ENCODE assay signal across 19 cellular contexts in genomic region chr16:67364610-67365256, GRCh38. TPM values are rescaled to one million over a fixed set of nuclear protein-coding genes. Genes with fewer than 3 reads are reported as not detected.
DNase-seq lines count a peak whose midpoint lies in the region; ATAC-seq and TF ChIP-seq lines count a peak whose summit lies in the region.
"Had no signal": no experiment of that assay in that cellular context is flagged by ENCODE, and none has a peak within 500 bp of the region (broad histone marks: within the 10 kb centered on the region; RNA-seq: fewer than 3 reads in every experiment).

No MANE protein-coding gene starts in this region.

- no peaks in the 10 kb centered on the region for H3K27me3 Mint-ChIP-seq in CD14-positive monocyte (ENCODE audit: low read depth in 3 of 3)
- peaks cover 4% of the 10 kb centered on the region for H3K27me3 Mint-ChIP-seq in activated T-helper 17 cell treated with anti-CD3 and anti-CD28 coated beads, Interleukin-2, amount 50 U/mL, for 72 hours

- in situ Hi-C loops in KBM-7 (cut with MboI; ENCODE audit: low pct_unique_long_range_greater_than_20kb, low sequenced_read_pairs) = no loop called here

- peaks cover 5 to 10% of the 10 kb centered on the region in 2 donors for H3K4me1 ChIP-seq in mucosa of rectum (ENCODE audit: control insufficient read depth in 2 of 2, insufficient read depth in 2 of 2, low read length in 2 of 2)
- H3K4me1 ChIP-seq: breast epithelium, SJCRH30 had no signal

- CTCF ChIA-PET in RWPE1 (lab: Yijun Ruan, JAX) = no interaction called here

- H3K27me3 ChIP-seq in mucosa of rectum (ENCODE audit: control insufficient read depth in 2 of 2, insufficient read depth in 2 of 2, low read length in 2 of 2) = no peaks in the 10 kb centered on the region
- H3K27me3 ChIP-seq: breast epithelium had no signal

- POLR2A ChIA-PET in RWPE1 (lab: Yijun Ruan, JAX; ENCODE audit: low non-redundant PET) = no interaction called here

- H3K36me3 ChIP-seq in mucosa of rectum (ENCODE audit: control insufficient read depth in 2 of 2, insufficient read depth in 2 of 2, low read length in 2 of 2) = no peaks in the 10 kb centered on the region
- H3K36me3 ChIP-seq: breast epithelium, SJCRH30 had no signal

- H3K36me3 Mint-ChIP-seq in CD14-positive monocyte = no peaks in the 10 kb centered on the region
- no peaks in the 10 kb centered on the region for H3K36me3 Mint-ChIP-seq in activated T-helper 17 cell treated with anti-CD3 and anti-CD28 coated beads, Interleukin-2, amount 50 U/mL, for 72 hours (ENCODE audit: low read depth)
- H3K36me3 Mint-ChIP-seq: natural killer cell; stimulated activated effector memory CD8-positive, alpha-beta T cell treated with anti-CD3 and anti-CD28 coated beads, Interleukin-12 subunit alpha, Interleukin-12 subunit beta, amount 100 ng/mL, for 72 hours had no signal

- H3K9me3 ChIP-seq in mucosa of rectum (ENCODE audit: control insufficient read depth in 2 of 2, low read length in 2 of 2) = no peaks in the 10 kb centered on the region
- H3K9me3 ChIP-seq: breast epithelium had no signal

- H3K9me3 Mint-ChIP-seq in CD14-positive monocyte = no peaks in the 10 kb centered on the region
- H3K9me3 Mint-ChIP-seq in activated T-helper 17 cell treated with anti-CD3 and anti-CD28 coated beads, Interleukin-2, amount 50 U/mL, for 72 hours = no peaks in the 10 kb centered on the region
- H3K9me3 Mint-ChIP-seq: activated naive CD4-positive, alpha-beta T cell treated with anti-CD3 and anti-CD28 coated beads for 36 hours; natural killer cell; stimulated activated effector memory CD8-positive, alpha-beta T cell treated with anti-CD3 and anti-CD28 coated beads, Interleukin-12 subunit alpha, Interleukin-12 subunit beta, amount 100 ng/mL, for 72 hours had no signal

- H3K4me3 Mint-ChIP-seq in CD14-positive monocyte = peak overlapping the region; percentile 4 to 73
- peak overlapping the region; percentile 2 for H3K4me3 Mint-ChIP-seq in activated T-helper 17 cell treated with anti-CD3 and anti-CD28 coated beads, Interleukin-2, amount 50 U/mL, for 72 hours
- H3K4me3 Mint-ChIP-seq: activated naive CD4-positive, alpha-beta T cell treated with anti-CD3 and anti-CD28 coated beads for 36 hours; natural killer cell; stimulated activated effector memory CD8-positive, alpha-beta T cell treated with anti-CD3 and anti-CD28 coated beads, Interleukin-12 subunit alpha, Interleukin-12 subunit beta, amount 100 ng/mL, for 72 hours had no signal

- no peak for ATAC-seq in activated T-helper 17 cell treated with anti-CD3 and anti-CD28 coated beads, Interleukin-2, amount 50 U/mL, for 72 hours (replicated peaks)
- ATAC-seq in GM21786 (IDR thresholded peaks at IDR 0.05; ENCODE audit: unreplicated experiment) = no peak
- no peak for ATAC-seq in HG03469 (IDR thresholded peaks at IDR 0.05; ENCODE audit: unreplicated experiment)
- no peak for ATAC-seq in left cardiac atrium
- ATAC-seq: natural killer cell; stimulated activated effector memory CD8-positive, alpha-beta T cell treated with anti-CD3 and anti-CD28 coated beads, Interleukin-12 subunit alpha, Interleukin-12 subunit beta, amount 100 ng/mL, for 72 hours had no signal

- peaks cover 28% of the 10 kb centered on the region for H3K4me1 Mint-ChIP-seq in CD14-positive monocyte
- H3K4me1 Mint-ChIP-seq in activated T-helper 17 cell treated with anti-CD3 and anti-CD28 coated beads, Interleukin-2, amount 50 U/mL, for 72 hours = peaks cover 4% of the 10 kb centered on the region
- H3K4me1 Mint-ChIP-seq: stimulated activated effector memory CD8-positive, alpha-beta T cell treated with anti-CD3 and anti-CD28 coated beads, Interleukin-12 subunit alpha, Interleukin-12 subunit beta, amount 100 ng/mL, for 72 hours had no signal

- intact Hi-C loops in CD14-positive monocyte (cut with micrococcal nuclease) = no loop called here
- intact Hi-C loops in left cardiac atrium (cut with DNase I) = no loop called here

- DNase-seq in CD14-positive monocyte (ENCODE audit: low spot score) (no peak), KBM-7 (peak; percentile 32), RWPE1 (ENCODE audit: low spot score) (no peak), left cardiac atrium (no peak)
- DNase-seq: activated naive CD4-positive, alpha-beta T cell treated with anti-CD3 and anti-CD28 coated beads for 36 hours; foreskin melanocyte; GM23248; natural killer cell; NCI-H1930; right cardiac atrium; SJCRH30; stimulated activated CD4-positive, alpha-beta T cell treated with anti-CD3 and anti-CD28 coated beads, Interleukin-4, amount 100 ng/mL, for 24 hours had no signal

- H3K27ac ChIP-seq in mucosa of rectum (ENCODE audit: low read depth in 2 of 2, low read length in 2 of 2) (peak overlapping the region; percentile 18 to 19), RWPE1 (no peak overlapping the region)
- H3K27ac ChIP-seq: C4-2B, GM23248, SJCRH30 had no signal

- no peak overlapping the region for H3K4me3 ChIP-seq in mucosa of rectum (ENCODE audit: low read length in 2 of 2)
- H3K4me3 ChIP-seq: breast epithelium, GM23248, SJCRH30 had no signal

- no peak for TF ChIP-seq CTCF in CD14-positive monocyte (IDR thresholded peaks at IDR 0.05)
- no peak for TF ChIP-seq CTCF in RWPE1 (conservative IDR thresholded peaks at IDR 0.05; ENCODE audit: low read depth)

- H3K9ac ChIP-seq in mucosa of rectum (ENCODE audit: low read depth in 1 of 2, low read length in 2 of 2) = no peak overlapping the region
- H3K9ac ChIP-seq: GM23248 had no signal

- H3K27ac Mint-ChIP-seq in CD14-positive monocyte = peak overlapping the region in 6 of 7 donors; percentile 55 to 91 (median 81)
- no peak overlapping the region for H3K27ac Mint-ChIP-seq in activated T-helper 17 cell treated with anti-CD3 and anti-CD28 coated beads, Interleukin-2, amount 50 U/mL, for 72 hours
- H3K27ac Mint-ChIP-seq: activated naive CD4-positive, alpha-beta T cell treated with anti-CD3 and anti-CD28 coated beads for 36 hours; natural killer cell; stimulated activated effector memory CD8-positive, alpha-beta T cell treated with anti-CD3 and anti-CD28 coated beads, Interleukin-12 subunit alpha, Interleukin-12 subunit beta, amount 100 ng/mL, for 72 hours had no signal

RNA-seq across cellular contexts. Expression of gene TPPP3, which starts 28.6 kb away (rescaled TPM):
- polyA plus RNA-seq in CD14-positive monocyte = 100 to 1,000 TPM in 1 of 2 donors, 10 to 100 TPM in 1; 63.1 to 123 TPM
- total RNA-seq in activated T-helper 17 cell treated with anti-CD3 and anti-CD28 coated beads, Interleukin-2, amount 50 U/mL, for 72 hours = under 1 TPM in 1 of 2 donors, not detected in 1; 0.19 TPM
- total RNA-seq in left cardiac atrium = 10 to 100 TPM; 22.9 to 40.1 TPM
- total RNA-seq: activated naive CD4-positive, alpha-beta T cell treated with anti-CD3 and anti-CD28 coated beads for 36 hours; GM23248 had no signal

RNA-seq across cellular contexts. Expression of gene LRRC36, which starts 38.1 kb away (rescaled TPM):
- polyA plus RNA-seq in CD14-positive monocyte = 1 to 10 TPM; 1.8 to 3.2 TPM
- 1 to 10 TPM in 1 of 2 donors, not detected in 1; 1.6 TPM for total RNA-seq in activated T-helper 17 cell treated with anti-CD3 and anti-CD28 coated beads, Interleukin-2, amount 50 U/mL, for 72 hours
- not detected for total RNA-seq in left cardiac atrium
- total RNA-seq: GM23248, natural killer cell, SJCRH30 had no signal
- polyA plus RNA-seq: GM23248 had no signal

RNA-seq across cellular contexts. Expression of gene KCTD19, which starts 38.2 kb away (rescaled TPM):
- not detected for polyA plus RNA-seq in CD14-positive monocyte
- 1 to 10 TPM in 1 of 2 donors, under 1 TPM in 1; 0.50 to 4.4 TPM for total RNA-seq in activated T-helper 17 cell treated with anti-CD3 and anti-CD28 coated beads, Interleukin-2, amount 50 U/mL, for 72 hours
- total RNA-seq in left cardiac atrium = under 1 TPM in 1 of 2 donors, not detected in 1; 0.16 TPM
- total RNA-seq: GM23248, natural killer cell had no signal
- polyA plus RNA-seq: GM23248 had no signal

RNA-seq across cellular contexts. Expression of gene ZDHHC1, which starts 51.5 kb away (rescaled TPM):
- polyA plus RNA-seq in CD14-positive monocyte = 10 to 100 TPM in 1 of 2 donors, 1 to 10 TPM in 1; 6.0 to 14.2 TPM
- under 1 TPM; 0.52 to 0.74 TPM for total RNA-seq in activated T-helper 17 cell treated with anti-CD3 and anti-CD28 coated beads, Interleukin-2, amount 50 U/mL, for 72 hours
- 1 to 10 TPM; 4.6 to 6.8 TPM for total RNA-seq in left cardiac atrium
- total RNA-seq: SJCRH30 had no signal

Comparison
In these comparisons a context has a peak if more than half of its experiments do, and no peak if none do; other contexts are left out.
1. RNA of gene TPPP3, which starts 28.6 kb away (total RNA-seq): 22.9 to 40.1 TPM in left cardiac atrium; 0.19 TPM in activated T-helper 17 cell treated with anti-CD3 and anti-CD28 coated beads, Interleukin-2, amount 50 U/mL, for 72 hours; every median in the first group is over 10 times any median in the second.